30 cellular contexts compared by ENCODE assay signal in genomic region chr5:84816746-84817547, GRCh38.
DNase-seq lines count a peak whose midpoint lies in the region; ATAC-seq and TF ChIP-seq lines count a peak whose summit lies in the region.
"Had no signal": no experiment of that assay in that cellular context is flagged by ENCODE, and none has a peak within 500 bp of the region (broad histone marks: within the 10 kb centered on the region; RNA-seq: fewer than 3 reads in every experiment).

No MANE protein-coding gene starts in this region.

- intact Hi-C loops in MCF 10A (cut with micrococcal nuclease), result no loop called here
- intact Hi-C loops in breast epithelium (cut with DNase I; ENCODE audit: low total_unique reads), result no loop called here
- intact Hi-C loops in tibial artery (cut with DNase I; ENCODE audit: low total_unique reads), result no loop called here

- peaks cover 2% of the 10 kb centered on the region for H3K9me3 Mint-ChIP-seq in MCF 10A (ENCODE audit: unreplicated experiment)
- H3K9me3 Mint-ChIP-seq: activated naive CD8-positive, alpha-beta T cell treated with anti-CD3 and anti-CD28 coated beads, Interleukin-2, amount 50 U/mL, for 24 hours; activated T-cell treated with anti-CD3 and anti-CD28 coated beads, Interleukin-2, amount 50 U/mL, for 72 hours; nephron progenitor cell had no signal

- H3K4me1 ChIP-seq in breast epithelium, result no peaks in the 10 kb centered on the region
- H3K4me1 ChIP-seq in effector memory CD4-positive, alpha-beta T cell (ENCODE audit: control insufficient read depth, insufficient read depth, low read length, poor library complexity, severe bottlenecking), result no peaks in the 10 kb centered on the region
- no peaks in the 10 kb centered on the region for H3K4me1 ChIP-seq in tibial artery
- H3K4me1 ChIP-seq: A549, body of pancreas, right lobe of liver, vagina had no signal

- no peaks in the 10 kb centered on the region for H3K36me3 ChIP-seq in breast epithelium
- no peaks in the 10 kb centered on the region for H3K36me3 ChIP-seq in effector memory CD4-positive, alpha-beta T cell (ENCODE audit: control insufficient read depth, insufficient read depth, low read length)
- no peaks in the 10 kb centered on the region for H3K36me3 ChIP-seq in tibial artery
- H3K36me3 ChIP-seq: right lobe of liver, vagina had no signal

- POLR2A ChIA-PET in MCF 10A (lab: Yijun Ruan, JAX), result no interaction called here

- no peak overlapping the region for H3K4me3 Mint-ChIP-seq in MCF 10A (ENCODE audit: unreplicated experiment)
- H3K4me3 Mint-ChIP-seq: activated naive CD8-positive, alpha-beta T cell treated with anti-CD3 and anti-CD28 coated beads, Interleukin-2, amount 50 U/mL, for 24 hours; activated T-cell treated with anti-CD3 and anti-CD28 coated beads, Interleukin-2, amount 50 U/mL, for 72 hours; immature natural killer cell; nephron progenitor cell; stimulated activated naive CD8-positive, alpha-beta T cell treated with anti-CD3 and anti-CD28 coated beads, Interleukin-15, amount 100 ng/mL, for 72 hours; T-helper 17 cell had no signal

- CTCF ChIA-PET in MCF 10A (lab: Yijun Ruan, JAX), result interaction anchor here (0.6 kb wide), 2 partner anchors 195 to 1099 kb away, joined by 4 to 6 read pairs; no protein-coding TSS in a partner anchor

- ATAC-seq in GM19452 (IDR thresholded peaks at IDR 0.05; ENCODE audit: unreplicated experiment), result no peak
- no peak for ATAC-seq in HG03095 (IDR thresholded peaks at IDR 0.05; ENCODE audit: unreplicated experiment)
- ATAC-seq: A549; activated naive CD8-positive, alpha-beta T cell treated with anti-CD3 and anti-CD28 coated beads, Interleukin-2, amount 50 U/mL, for 24 hours; activated T-cell treated with anti-CD3 and anti-CD28 coated beads, Interleukin-2, amount 50 U/mL, for 72 hours; body of pancreas; HepG2; left colon; Panc1; right lobe of liver; stimulated activated naive CD8-positive, alpha-beta T cell treated with anti-CD3 and anti-CD28 coated beads, Interleukin-15, amount 100 ng/mL, for 72 hours; T-helper 17 cell had no signal

- no peak for TF ChIP-seq POLR2A in breast epithelium (IDR thresholded peaks at IDR 0.05)

- no peak for TF ChIP-seq CTCF in MCF 10A (IDR thresholded peaks at IDR 0.05; ENCODE audit: unreplicated experiment)
- no peak for TF ChIP-seq CTCF in breast epithelium (IDR thresholded peaks at IDR 0.05)
- TF ChIP-seq CTCF in fibroblast of pulmonary artery (IDR thresholded peaks at IDR 0.05; ENCODE audit: low read length, missing control alignments), result no peak
- no peak for TF ChIP-seq CTCF in tibial artery (IDR thresholded peaks at IDR 0.05)

- no peaks in the 10 kb centered on the region for H3K36me3 Mint-ChIP-seq in MCF 10A (ENCODE audit: insufficient read depth, unreplicated experiment)
- H3K36me3 Mint-ChIP-seq: immature natural killer cell had no signal

- DNase-seq in MCF 10A (ENCODE audit: unreplicated experiment) (peak; percentile 2), breast epithelium (ENCODE audit: low spot score in 2 of 2) (no peak), amniotic epithelial cell (ENCODE audit: low read depth) (peak; percentile 70), fibroblast of pulmonary artery (ENCODE audit: low read depth) (peak; percentile 6), tibial artery (no peak)
- no peak for DNase-seq in effector memory CD4-positive, alpha-beta T cell
- DNase-seq: activated CD4-positive, alpha-beta T cell treated with anti-CD3 and anti-CD28 coated beads, Interleukin-2, amount 50 U/mL, for 48 hours; activated CD4-positive, CD25-positive, alpha-beta regulatory T cell; activated naive CD4-positive, alpha-beta T cell; activated naive CD8-positive, alpha-beta T cell treated with anti-CD3 and anti-CD28 coated beads, Interleukin-2, amount 50 U/mL, for 24 hours; activated T-cell treated with anti-CD3 and anti-CD28 coated beads, Interleukin-2, amount 50 U/mL, for 72 hours; body of pancreas; cerebellar nuclear complex; H7; immature natural killer cell; left colon; NCI-H1092 treated with DMSO at 0.1 percent for 48 hours; NCI-H187 treated with DMSO at 0.1 percent for 48 hours; NCI-H774; nephron progenitor cell; right lobe of liver; SHP77; stimulated activated naive CD8-positive, alpha-beta T cell treated with anti-CD3 and anti-CD28 coated beads, Interleukin-15, amount 100 ng/mL, for 72 hours; T-helper 17 cell had no signal

- no peak overlapping the region for H3K27ac ChIP-seq in breast epithelium
- no peak overlapping the region for H3K27ac ChIP-seq in effector memory CD4-positive, alpha-beta T cell (ENCODE audit: insufficient read depth, low read length, poor library complexity, severe bottlenecking)
- H3K27ac ChIP-seq in tibial artery, result no peak overlapping the region
- H3K27ac ChIP-seq: A549, body of pancreas, right lobe of liver, vagina had no signal

- H3K9me3 ChIP-seq in breast epithelium (no peaks in the 10 kb centered on the region), tibial artery (no peaks in the 10 kb centered on the region)
- H3K9me3 ChIP-seq in effector memory CD4-positive, alpha-beta T cell (ENCODE audit: control insufficient read depth, low read length), result no peaks in the 10 kb centered on the region
- H3K9me3 ChIP-seq: A549, body of pancreas, right lobe of liver, vagina had no signal

- no peaks in the 10 kb centered on the region for H3K4me1 Mint-ChIP-seq in MCF 10A (ENCODE audit: insufficient read depth, unreplicated experiment)
- H3K4me1 Mint-ChIP-seq: activated naive CD8-positive, alpha-beta T cell treated with anti-CD3 and anti-CD28 coated beads, Interleukin-2, amount 50 U/mL, for 24 hours; immature natural killer cell; stimulated activated naive CD8-positive, alpha-beta T cell treated with anti-CD3 and anti-CD28 coated beads, Interleukin-15, amount 100 ng/mL, for 72 hours; T-helper 17 cell had no signal

- BruUV-seq in MCF 10A (replicated peaks; lab: Mats Ljungman, UMichigan), result no TSS peak

- H3K4me3 ChIP-seq in breast epithelium (no peak overlapping the region), fibroblast of pulmonary artery (replicated peaks; ENCODE audit: low read depth, low read length) (no peak overlapping the region), tibial artery (no peak overlapping the region)
- no peak overlapping the region for H3K4me3 ChIP-seq in effector memory CD4-positive, alpha-beta T cell (ENCODE audit: insufficient read depth, low read depth, low read length, poor library complexity, severe bottlenecking)
- H3K4me3 ChIP-seq: A549, body of pancreas, right lobe of liver, vagina had no signal

- H3K27me3 ChIP-seq in breast epithelium (no peaks in the 10 kb centered on the region), tibial artery (no peaks in the 10 kb centered on the region)
- no peaks in the 10 kb centered on the region for H3K27me3 ChIP-seq in effector memory CD4-positive, alpha-beta T cell (replicated peaks; ENCODE audit: control insufficient read depth, insufficient read depth, low read length, poor library complexity, severe bottlenecking)
- H3K27me3 ChIP-seq: body of pancreas, right lobe of liver, vagina had no signal

- H3K27me3 Mint-ChIP-seq in MCF 10A (ENCODE audit: insufficient read depth, unreplicated experiment), result peaks cover 26% of the 10 kb centered on the region
- H3K27me3 Mint-ChIP-seq: activated naive CD8-positive, alpha-beta T cell treated with anti-CD3 and anti-CD28 coated beads, Interleukin-2, amount 50 U/mL, for 24 hours; stimulated activated naive CD8-positive, alpha-beta T cell treated with anti-CD3 and anti-CD28 coated beads, Interleukin-15, amount 100 ng/mL, for 72 hours; T-helper 17 cell had no signal

- no peak overlapping the region for H3K27ac Mint-ChIP-seq in MCF 10A (ENCODE audit: low read depth, unreplicated experiment)
- H3K27ac Mint-ChIP-seq: activated naive CD8-positive, alpha-beta T cell treated with anti-CD3 and anti-CD28 coated beads, Interleukin-2, amount 50 U/mL, for 24 hours; activated T-cell treated with anti-CD3 and anti-CD28 coated beads, Interleukin-2, amount 50 U/mL, for 72 hours; immature natural killer cell; nephron progenitor cell; stimulated activated naive CD8-positive, alpha-beta T cell treated with anti-CD3 and anti-CD28 coated beads, Interleukin-15, amount 100 ng/mL, for 72 hours; T-helper 17 cell had no signal

Comparison
In these comparisons a context has a peak if more than half of its experiments do, and no peak if none do; other contexts are left out.
1. DNase-seq: peak in MCF 10A (single experiment), amniotic epithelial cell (single experiment) and fibroblast of pulmonary artery (single experiment); none in breast epithelium (0 of 2), effector memory CD4-positive, alpha-beta T cell (0 of 3) and tibial artery (0 of 2).